In the genomic region with DNA sequence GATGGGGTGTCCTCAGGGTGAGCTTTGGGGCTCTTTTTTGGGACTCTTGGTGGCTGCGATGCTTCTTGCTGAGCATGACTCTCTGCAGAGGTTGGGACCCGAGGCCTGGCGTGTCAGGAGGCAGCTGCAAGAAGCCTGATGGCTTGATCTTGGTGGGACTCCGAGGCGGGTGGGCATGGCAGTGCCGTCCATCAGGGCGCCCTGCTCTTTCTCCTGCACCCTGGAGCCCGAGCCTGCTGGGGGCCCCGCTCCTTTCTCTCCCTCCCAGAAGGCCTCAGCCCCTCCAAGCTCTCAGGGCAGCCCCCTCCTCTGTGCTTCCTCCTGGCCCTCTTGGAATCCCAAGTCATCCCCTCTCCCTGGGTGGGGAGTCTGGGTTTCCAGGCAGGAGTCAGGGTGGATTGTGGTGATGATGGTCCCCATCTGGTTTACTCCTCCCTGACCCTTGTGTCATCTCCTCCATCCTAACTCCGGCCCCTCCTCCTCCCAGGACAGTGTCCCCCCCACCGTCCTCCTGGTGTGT, we compare ENCODE assay signal across 2 cellular contexts.
TF ChIP-seq lines count a peak whose summit lies in the region.

No MANE protein-coding gene starts in this region.

TF ChIP-seq in SK-N-SH, 30 proteins besides CTCF, POLR2A, EP300 and RAD21 (continued from another document):
- TF ChIP-seq SMC3 (IDR thresholded peaks at IDR 0.05; ENCODE audit: low read depth, low read length) (no peak), NFIC (IDR thresholded peaks at IDR 0.05; ENCODE audit: borderline replicate concordance) (no peak), RXRA (IDR thresholded peaks at IDR 0.05; ENCODE audit: borderline replicate concordance, low read depth) (no peak)

TF ChIP-seq in SK-N-SH treated with all-trans-retinoic acid at 6 μM for 48 hours, 23 proteins besides CTCF, POLR2A, EP300 and RAD21 (continued from another document):
- no peak for TF ChIP-seq PPARA (CRISPR knock-in tag; IDR thresholded peaks at IDR 0.05; ENCODE audit: borderline replicate concordance)
- TF ChIP-seq BACH2 (CRISPR knock-in tag; IDR thresholded peaks at IDR 0.05; ENCODE audit: borderline replicate concordance): no peak
- no peak for TF ChIP-seq ZFP3 (CRISPR knock-in tag; IDR thresholded peaks at IDR 0.05)
- TF ChIP-seq, protein P1, sequence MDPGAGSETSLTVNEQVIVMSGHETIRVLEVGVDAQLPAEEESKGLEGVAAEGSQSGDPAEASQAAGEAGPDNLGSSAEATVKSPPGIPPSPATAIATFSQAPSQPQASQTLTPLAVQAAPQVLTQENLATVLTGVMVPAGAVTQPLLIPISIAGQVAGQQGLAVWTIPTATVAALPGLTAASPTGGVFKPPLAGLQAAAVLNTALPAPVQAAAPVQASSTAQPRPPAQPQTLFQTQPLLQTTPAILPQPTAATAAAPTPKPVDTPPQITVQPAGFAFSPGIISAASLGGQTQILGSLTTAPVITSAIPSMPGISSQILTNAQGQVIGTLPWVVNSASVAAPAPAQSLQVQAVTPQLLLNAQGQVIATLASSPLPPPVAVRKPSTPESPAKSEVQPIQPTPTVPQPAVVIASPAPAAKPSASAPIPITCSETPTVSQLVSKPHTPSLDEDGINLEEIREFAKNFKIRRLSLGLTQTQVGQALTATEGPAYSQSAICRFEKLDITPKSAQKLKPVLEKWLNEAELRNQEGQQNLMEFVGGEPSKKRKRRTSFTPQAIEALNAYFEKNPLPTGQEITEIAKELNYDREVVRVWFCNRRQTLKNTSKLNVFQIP (CRISPR knock-in tag; IDR thresholded peaks at IDR 0.05; ENCODE audit: borderline replicate concordance, low read depth): no peak
- TF ChIP-seq SNAI2 (CRISPR knock-in tag; IDR thresholded peaks at IDR 0.05): no peak
- TF ChIP-seq, protein P2, sequence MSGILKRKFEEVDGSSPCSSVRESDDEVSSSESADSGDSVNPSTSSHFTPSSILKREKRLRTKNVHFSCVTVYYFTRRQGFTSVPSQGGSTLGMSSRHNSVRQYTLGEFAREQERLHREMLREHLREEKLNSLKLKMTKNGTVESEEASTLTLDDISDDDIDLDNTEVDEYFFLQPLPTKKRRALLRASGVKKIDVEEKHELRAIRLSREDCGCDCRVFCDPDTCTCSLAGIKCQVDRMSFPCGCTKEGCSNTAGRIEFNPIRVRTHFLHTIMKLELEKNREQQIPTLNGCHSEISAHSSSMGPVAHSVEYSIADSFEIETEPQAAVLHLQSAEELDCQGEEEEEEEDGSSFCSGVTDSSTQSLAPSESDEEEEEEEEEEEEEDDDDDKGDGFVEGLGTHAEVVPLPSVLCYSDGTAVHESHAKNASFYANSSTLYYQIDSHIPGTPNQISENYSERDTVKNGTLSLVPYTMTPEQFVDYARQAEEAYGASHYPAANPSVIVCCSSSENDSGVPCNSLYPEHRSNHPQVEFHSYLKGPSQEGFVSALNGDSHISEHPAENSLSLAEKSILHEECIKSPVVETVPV (CRISPR knock-in tag; IDR thresholded peaks at IDR 0.05): no peak
- TF ChIP-seq ISL1 (CRISPR knock-in tag; IDR thresholded peaks at IDR 0.05): no peak
- no peak for TF ChIP-seq ZNF8 (CRISPR knock-in tag; IDR thresholded peaks at IDR 0.05)
- TF ChIP-seq, protein P3, sequence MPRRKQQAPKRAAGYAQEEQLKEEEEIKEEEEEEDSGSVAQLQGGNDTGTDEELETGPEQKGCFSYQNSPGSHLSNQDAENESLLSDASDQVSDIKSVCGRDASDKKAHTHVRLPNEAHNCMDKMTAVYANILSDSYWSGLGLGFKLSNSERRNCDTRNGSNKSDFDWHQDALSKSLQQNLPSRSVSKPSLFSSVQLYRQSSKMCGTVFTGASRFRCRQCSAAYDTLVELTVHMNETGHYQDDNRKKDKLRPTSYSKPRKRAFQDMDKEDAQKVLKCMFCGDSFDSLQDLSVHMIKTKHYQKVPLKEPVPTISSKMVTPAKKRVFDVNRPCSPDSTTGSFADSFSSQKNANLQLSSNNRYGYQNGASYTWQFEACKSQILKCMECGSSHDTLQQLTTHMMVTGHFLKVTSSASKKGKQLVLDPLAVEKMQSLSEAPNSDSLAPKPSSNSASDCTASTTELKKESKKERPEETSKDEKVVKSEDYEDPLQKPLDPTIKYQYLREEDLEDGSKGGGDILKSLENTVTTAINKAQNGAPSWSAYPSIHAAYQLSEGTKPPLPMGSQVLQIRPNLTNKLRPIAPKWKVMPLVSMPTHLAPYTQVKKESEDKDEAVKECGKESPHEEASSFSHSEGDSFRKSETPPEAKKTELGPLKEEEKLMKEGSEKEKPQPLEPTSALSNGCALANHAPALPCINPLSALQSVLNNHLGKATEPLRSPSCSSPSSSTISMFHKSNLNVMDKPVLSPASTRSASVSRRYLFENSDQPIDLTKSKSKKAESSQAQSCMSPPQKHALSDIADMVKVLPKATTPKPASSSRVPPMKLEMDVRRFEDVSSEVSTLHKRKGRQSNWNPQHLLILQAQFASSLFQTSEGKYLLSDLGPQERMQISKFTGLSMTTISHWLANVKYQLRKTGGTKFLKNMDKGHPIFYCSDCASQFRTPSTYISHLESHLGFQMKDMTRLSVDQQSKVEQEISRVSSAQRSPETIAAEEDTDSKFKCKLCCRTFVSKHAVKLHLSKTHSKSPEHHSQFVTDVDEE (CRISPR knock-in tag; IDR thresholded peaks at IDR 0.05): no peak
- TF ChIP-seq ZNF70 (CRISPR knock-in tag; IDR thresholded peaks at IDR 0.05): no peak
- no peak for TF ChIP-seq ESRRG (CRISPR knock-in tag; IDR thresholded peaks at IDR 0.05)
- TF ChIP-seq ZFP30 (CRISPR knock-in tag; IDR thresholded peaks at IDR 0.05): no peak
- TF ChIP-seq ARNTL (CRISPR knock-in tag; IDR thresholded peaks at IDR 0.05; ENCODE audit: borderline replicate concordance, low read depth): no peak
